35 cellular contexts compared by ENCODE assay signal in genomic region chr2:187451510-187451909, GRCh38.
"Had no signal": no experiment of that assay in that cellular context is flagged by ENCODE, and none has a peak within 500 bp of the region (broad histone marks: within the 10 kb centered on the region; RNA-seq: fewer than 3 reads in every experiment).

No MANE protein-coding gene starts in this region.

- DNase-seq: activated CD4-positive, alpha-beta memory T cell treated with anti-CD3 and anti-CD28 coated beads, Interleukin-2, amount 10 ng/mL, durations not matched to agents 7 days and 5 days; activated CD4-positive, alpha-beta T cell treated with anti-CD3 and anti-CD28 coated beads for 1 hour; activated CD4-positive, alpha-beta T cell treated with anti-CD3 and anti-CD28 coated beads for 36 hours; activated CD4-positive, alpha-beta T cell treated with anti-CD3 and anti-CD28 coated beads for 48 hours; activated CD4-positive, alpha-beta T cell treated with anti-CD3 and anti-CD28 coated beads, Interleukin-2, amount 10 ng/mL, durations not matched to agents 7 days and 5 days; activated CD4-positive, alpha-beta T cell treated with anti-CD3 and anti-CD28 coated beads, Interleukin-2, amount 50 U/mL, for 48 hours; activated CD4-positive, CD25-positive, alpha-beta regulatory T cell; activated CD8-positive, alpha-beta memory T cell treated with anti-CD3 and anti-CD28 coated beads for 24 hours; activated CD8-positive, alpha-beta memory T cell treated with anti-CD3 and anti-CD28 coated beads, Interleukin-2, amount 10 ng/mL, durations not matched to agents 7 days and 5 days; activated CD8-positive, alpha-beta memory T cell treated with anti-CD3 and anti-CD28 coated beads, Interleukin-2, amount 50 U/mL, for 48 hours; activated CD8-positive, alpha-beta T cell treated with anti-CD3 and anti-CD28 coated beads, Interleukin-2, amount 10 ng/mL, durations not matched to agents 7 days and 5 days; activated effector memory CD4-positive, alpha-beta T cell treated with anti-CD3 and anti-CD28 coated beads, Interleukin-2, amount 50 U/mL, for 16 hours; activated gamma-delta T cell treated with Interleukin-2 at 50 U/mL for 16 hours; activated naive CD4-positive, alpha-beta T cell; activated naive CD4-positive, alpha-beta T cell treated with anti-CD3 and anti-CD28 coated beads for 36 hours; activated naive CD4-positive, alpha-beta T cell treated with anti-CD3 and anti-CD28 coated beads, Interleukin-2, amount 50 U/mL, for 16 hours; activated naive CD8-positive, alpha-beta T cell treated with anti-CD3 and anti-CD28 coated beads for 36 hours; activated T-cell treated with anti-CD3 and anti-CD28 coated beads, Interleukin-2, amount 50 U/mL, for 24 hours; activated T-cell treated with anti-CD3 and anti-CD28 coated beads, Interleukin-2, amount 50 U/mL, for 72 hours; adrenal gland; amniotic stem cell; aorta; body of pancreas; brain microvascular endothelial cell; central memory CD4-positive, alpha-beta T cell; T-helper 2 cell; T-helper 9 cell; WERI-Rb-1 had no signal

- H3K36me3 ChIP-seq: adrenal gland, brain microvascular endothelial cell, breast epithelium, WERI-Rb-1 had no signal

- ATAC-seq: activated CD4-positive, alpha-beta T cell treated with anti-CD3 and anti-CD28 coated beads for 36 hours; activated CD4-positive, CD25-positive, alpha-beta regulatory T cell treated with anti-CD3 and anti-CD28 coated beads, Interleukin-2, amount 50 U/mL, for 24 hours; activated CD8-positive, alpha-beta memory T cell treated with anti-CD3 and anti-CD28 coated beads, Interleukin-2, amount 10 ng/mL, durations not matched to agents 7 days and 5 days; activated CD8-positive, alpha-beta T cell treated with anti-CD3 and anti-CD28 coated beads, Interleukin-2, amount 10 ng/mL, durations not matched to agents 7 days and 5 days; activated naive CD4-positive, alpha-beta T cell treated with anti-CD3 and anti-CD28 coated beads, Interleukin-2, amount 50 U/mL, for 72 hours; activated T-cell treated with anti-CD3 and anti-CD28 coated beads, Interleukin-2, amount 50 U/mL, for 72 hours; activated T-helper 17 cell treated with anti-CD3 and anti-CD28 coated beads, Interleukin-2, amount 50 U/mL, for 72 hours; body of pancreas; WTC11 had no signal

- H3K4me1 ChIP-seq: adrenal gland, body of pancreas, breast epithelium had no signal

- H3K4me3 ChIP-seq: adrenal gland, body of pancreas, breast epithelium had no signal

- FAIRE-seq: astrocyte, colon had no signal

- H3K27ac ChIP-seq: adrenal gland, body of pancreas, brain microvascular endothelial cell, breast epithelium, WERI-Rb-1 had no signal

- H3K9me3 ChIP-seq: body of pancreas, breast epithelium had no signal

- H3K27me3 ChIP-seq: adrenal gland, body of pancreas, brain microvascular endothelial cell, breast epithelium had no signal
